Comparison of ENCODE assay signal across 22 cellular contexts in the genomic region with DNA sequence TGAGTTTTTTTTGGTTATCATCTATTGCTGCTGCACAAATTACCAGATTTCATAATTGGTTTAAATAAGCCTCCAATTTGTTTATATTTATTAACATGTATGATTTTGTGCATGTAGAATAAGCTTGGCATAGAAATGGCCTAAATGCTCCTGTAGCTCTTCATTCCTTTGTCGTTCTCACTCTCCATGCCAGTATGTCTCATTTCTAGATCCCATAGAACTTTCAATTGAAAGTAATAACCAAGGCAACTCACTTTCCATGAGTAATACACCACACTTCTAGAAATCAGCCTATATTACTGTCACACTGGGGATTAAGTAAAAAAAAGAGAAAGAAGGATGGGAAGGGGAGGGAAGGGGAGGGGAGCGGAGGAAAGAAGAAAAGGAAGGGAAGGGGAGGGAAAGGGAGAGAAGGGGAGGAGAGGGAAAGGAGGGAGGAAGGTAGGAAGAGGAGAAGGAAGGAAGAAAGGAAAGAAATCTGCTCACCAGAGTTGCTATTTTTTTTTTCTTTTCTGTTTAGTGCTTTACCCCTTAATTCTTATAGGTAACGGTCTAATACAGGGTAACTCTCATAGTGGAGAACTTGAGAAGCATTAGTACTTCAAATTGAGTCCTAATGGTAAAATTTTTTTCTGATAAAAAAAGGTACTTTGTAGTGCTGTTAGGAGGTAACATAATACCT. TPM values are rescaled to one million over a fixed set of nuclear protein-coding genes. Genes with fewer than 3 reads are reported as not detected.
DNase-seq lines count a peak whose midpoint lies in the region; ATAC-seq, FAIRE-seq and TF ChIP-seq lines count a peak whose summit lies in the region.
"Had no signal": no experiment of that assay in that cellular context is flagged by ENCODE, and none has a peak within 500 bp of the region (broad histone marks: within the 10 kb centered on the region; RNA-seq: fewer than 3 reads in every experiment).

No MANE protein-coding gene starts in this region.

- TF ChIP-seq EP300 in HepG2 (IDR thresholded peaks at IDR 0.05; ENCODE audit: low read depth in 2 of 2, low read length in 2 of 2) = no peak
- TF ChIP-seq EP300 in HepG2 (CRISPR knock-in tag; IDR thresholded peaks at IDR 0.05; ENCODE audit: borderline replicate concordance) = no peak

- no peak overlapping the region for H3K4me3 Mint-ChIP-seq in activated CD4-positive, alpha-beta T cell treated with anti-CD3 and anti-CD28 coated beads for 36 hours
- H3K4me3 Mint-ChIP-seq: CD14-positive monocyte; CD8-positive, alpha-beta T cell; HFFc6 had no signal

- no peaks in the 10 kb centered on the region for H3K9me3 Mint-ChIP-seq in activated CD4-positive, alpha-beta T cell treated with anti-CD3 and anti-CD28 coated beads for 36 hours (ENCODE audit: low read depth)
- H3K9me3 Mint-ChIP-seq: CD14-positive monocyte; CD8-positive, alpha-beta T cell; HFFc6 had no signal

- POLR2A ChIA-PET in activated CD4-positive, alpha-beta T cell treated with anti-CD3 and anti-CD28 coated beads for 36 hours (lab: Charles Lee) = interaction anchor here (0.6 to 1.0 kb wide), 2 partner anchors 304 to 583 kb away, joined by 3 to 4 read pairs; no protein-coding TSS in a partner anchor
- POLR2A ChIA-PET in HepG2 (lab: Yijun Ruan, JAX) = no interaction called here

- H3K9ac ChIP-seq in HepG2 (ENCODE audit: insufficient read depth, low read depth, low read length) = no peak overlapping the region

- BruUV-seq in HepG2 (replicated peaks; lab: Mats Ljungman, UMichigan) = no TSS peak

- no peak overlapping the region for H3K27ac Mint-ChIP-seq in activated CD4-positive, alpha-beta T cell treated with anti-CD3 and anti-CD28 coated beads for 36 hours
- H3K27ac Mint-ChIP-seq: CD14-positive monocyte; CD8-positive, alpha-beta T cell; HFFc6 had no signal

- H3K27me3 Mint-ChIP-seq in activated CD4-positive, alpha-beta T cell treated with anti-CD3 and anti-CD28 coated beads for 36 hours = no peaks in the 10 kb centered on the region

- no peak for DNase-seq in activated CD4-positive, alpha-beta T cell treated with anti-CD3 and anti-CD28 coated beads for 36 hours
- DNase-seq in activated CD4-positive, alpha-beta T cell treated with anti-CD3 and anti-CD28 coated beads for 4 hours = no peak
- no peak for DNase-seq in HepG2 (ENCODE audit: low spot score)
- DNase-seq in right lobe of liver = no peak
- DNase-seq in osteoblast (ENCODE audit: insufficient read length, low spot score, missing footprints) = peak; percentile 70
- DNase-seq in heart left ventricle = no peak
- DNase-seq: CD8-positive, alpha-beta T cell; COR-L47; DMS153; DMS79 treated with DMSO at 0.1 percent for 48 hours; EL; GDM1; HFFc6; IMR-90 had no signal

- H4K20me1 ChIP-seq in HepG2 (ENCODE audit: insufficient read depth, low read length) (no peaks in the 10 kb centered on the region), osteoblast (ENCODE audit: insufficient read depth, low read length) (no peaks in the 10 kb centered on the region)

- H2AFZ ChIP-seq in HepG2 (ENCODE audit: low read length) = no peak overlapping the region
- H2AFZ ChIP-seq in osteoblast (ENCODE audit: low read length) = no peak overlapping the region

- TF ChIP-seq RAD21 in HepG2 (CRISPR knock-in tag; IDR thresholded peaks at IDR 0.05) = no peak

- no peaks in the 10 kb centered on the region for H3K36me3 ChIP-seq in HepG2 (replicated peaks in 1 of 2; ENCODE audit: control insufficient read depth in 1 of 2, insufficient read depth in 2 of 2, low read length in 2 of 2)
- H3K36me3 ChIP-seq in right lobe of liver = peaks cover 0 to 11% (median 2%) of the 10 kb centered on the region in 4 donors
- no peaks in the 10 kb centered on the region for H3K36me3 ChIP-seq in osteoblast (ENCODE audit: insufficient read depth, low read length)
- peaks cover 0 to 3% (median 0%) of the 10 kb centered on the region in 9 donors for H3K36me3 ChIP-seq in heart left ventricle
- H3K36me3 ChIP-seq: HAP-1 had no signal

- H3K79me2 ChIP-seq in HepG2 (ENCODE audit: insufficient read depth, low read length) = no peaks in the 10 kb centered on the region
- no peaks in the 10 kb centered on the region for H3K79me2 ChIP-seq in osteoblast (ENCODE audit: insufficient read depth, low read length)

- peaks cover 31% of the 10 kb centered on the region for H3K4me1 ChIP-seq in HepG2 (ENCODE audit: insufficient read depth, low read length)
- peaks cover 0 to 30% (median 6%) of the 10 kb centered on the region in 4 donors for H3K4me1 ChIP-seq in right lobe of liver
- no peaks in the 10 kb centered on the region for H3K4me1 ChIP-seq in osteoblast (ENCODE audit: insufficient read depth, low read length)
- no peaks in the 10 kb centered on the region for H3K4me1 ChIP-seq in heart left ventricle
- H3K4me1 ChIP-seq: HAP-1 had no signal

- H3K9me3 ChIP-seq in HepG2 (ENCODE audit: low read length) (no peaks in the 10 kb centered on the region), right lobe of liver (no peaks in the 10 kb centered on the region), osteoblast (ENCODE audit: low read depth, low read length) (no peaks in the 10 kb centered on the region), heart left ventricle (no peaks in the 10 kb centered on the region)
- H3K9me3 ChIP-seq: HAP-1 had no signal

- no peak for TF ChIP-seq POLR2A in HepG2 (IDR thresholded peaks at IDR 0.05; ENCODE audit: insufficient read depth in 1 of 2, low read depth in 2 of 2, low read length in 2 of 2)
- TF ChIP-seq POLR2A in right lobe of liver (IDR thresholded peaks at IDR 0.05) = no peak
- TF ChIP-seq POLR2A in heart left ventricle (IDR thresholded peaks at IDR 0.05) = no peak

- H3K27ac ChIP-seq in HepG2 (ENCODE audit: extremely low read length, insufficient read depth, low read length) = no peak overlapping the region
- H3K27ac ChIP-seq in right lobe of liver = no peak overlapping the region
- no peak overlapping the region for H3K27ac ChIP-seq in osteoblast (ENCODE audit: low read depth, low read length)
- H3K27ac ChIP-seq in heart left ventricle = no peak overlapping the region
- H3K27ac ChIP-seq: 22Rv1 had no signal

- TF ChIP-seq CTCF in HepG2 (CRISPR knock-in tag; IDR thresholded peaks at IDR 0.05) (no peak), right lobe of liver (IDR thresholded peaks at IDR 0.05) (no peak), osteoblast (IDR thresholded peaks at IDR 0.05; ENCODE audit: extremely low read depth, low read depth, low read length) (no peak), heart left ventricle (IDR thresholded peaks at IDR 0.05) (no peak)

- WGBS in HepG2 (ENCODE audit: low lambda C conversion rate) = 90% methylated on average over 3 of the region's 3 CpGs
- WGBS in right lobe of liver (ENCODE audit: insufficient coverage, low coverage, low lambda C conversion rate, missing lambda C conversion rate) = 94% methylated on average over 3 of the region's 3 CpGs
- WGBS in heart left ventricle, 4 donors = 89 to 93% (median 89%) methylated on average over 3 of the region's 3 CpGs

- no peaks in the 10 kb centered on the region for H3K27me3 ChIP-seq in HepG2 (ENCODE audit: control insufficient read depth in 1 of 2, insufficient read depth in 2 of 2, low read length in 2 of 2)
- H3K27me3 ChIP-seq in right lobe of liver = no peaks in the 10 kb centered on the region
- H3K27me3 ChIP-seq in osteoblast (ENCODE audit: insufficient read depth, low read length) = no peaks in the 10 kb centered on the region
- no peaks in the 10 kb centered on the region for H3K27me3 ChIP-seq in heart left ventricle

- H3K4me1 Mint-ChIP-seq in activated CD4-positive, alpha-beta T cell treated with anti-CD3 and anti-CD28 coated beads for 36 hours = peaks cover 4% of the 10 kb centered on the region
- H3K4me1 Mint-ChIP-seq: CD14-positive monocyte had no signal

- no peak overlapping the region for H3K4me3 ChIP-seq in HepG2 (replicated peaks in 1 of 3; ENCODE audit: insufficient read depth in 1 of 3, low read depth in 2 of 3, low read length in 3 of 3)
- H3K4me3 ChIP-seq in right lobe of liver = no peak overlapping the region
- H3K4me3 ChIP-seq in osteoblast (ENCODE audit: insufficient read depth, low read length) = no peak overlapping the region
- H3K4me3 ChIP-seq in heart left ventricle = no peak overlapping the region
- H3K4me3 ChIP-seq: HAP-1 had no signal

- CTCF ChIA-PET in activated CD4-positive, alpha-beta T cell treated with anti-CD3 and anti-CD28 coated beads for 36 hours (lab: Charles Lee) = interaction anchor here (0.7 to 1.8 kb wide), 2 partner anchors 14 to 23 kb away, joined by 3 to 4 read pairs; no protein-coding TSS in a partner anchor
- CTCF ChIA-PET in HepG2 (lab: Yijun Ruan, JAX; ENCODE audit: low intra/inter-chr PET ratio, low total read pairs) = no interaction called here

- ATAC-seq in activated CD4-positive, alpha-beta T cell treated with anti-CD3 and anti-CD28 coated beads for 36 hours = peak; percentile 86
- no peak for ATAC-seq in HepG2
- ATAC-seq in right lobe of liver = no peak
- no peak for ATAC-seq in GM19452 (IDR thresholded peaks at IDR 0.05; ENCODE audit: unreplicated experiment)
- ATAC-seq in heart left ventricle = no peak
- ATAC-seq in GM19328 (IDR thresholded peaks at IDR 0.05; ENCODE audit: unreplicated experiment) = no peak
- ATAC-seq: CD8-positive, alpha-beta T cell had no signal

- in situ Hi-C loops in HepG2 (cut with HindIII; ENCODE audit: extremely low pct_ligation_motif_present, low pct_unique_long_range_greater_than_20kb) = no loop called here

- peaks cover 7% of the 10 kb centered on the region for H3K36me3 Mint-ChIP-seq in activated CD4-positive, alpha-beta T cell treated with anti-CD3 and anti-CD28 coated beads for 36 hours (ENCODE audit: low read depth)
- H3K36me3 Mint-ChIP-seq: CD8-positive, alpha-beta T cell had no signal

- H3K4me2 ChIP-seq in HepG2 (ENCODE audit: low read depth, low read length) = no peak overlapping the region
- no peak overlapping the region for H3K4me2 ChIP-seq in osteoblast (ENCODE audit: insufficient read depth, low read length)

- intact Hi-C loops in activated CD4-positive, alpha-beta T cell treated with anti-CD3 and anti-CD28 coated beads for 36 hours (cut with DNase I, micrococcal nuclease) = no loop called here
- intact Hi-C loops in HepG2 (cut with micrococcal nuclease; ENCODE audit: unreplicated experiment) (no loop called here), right lobe of liver (cut with DNase I) (no loop called here), heart left ventricle (cut with DNase I) (no loop called here)

- no peak for FAIRE-seq in HepG2 (lab: Jason Lieb, UNC)
- FAIRE-seq: D721Med, GM12892, H1 had no signal

RNA-seq across cellular contexts. Expression of a gene that starts 45.6 kb away (rescaled TPM):
- total RNA-seq in activated CD4-positive, alpha-beta T cell treated with anti-CD3 and anti-CD28 coated beads for 36 hours = 100 to 1,000 TPM; 114 to 119 TPM
- total RNA-seq in HepG2 (2016; rRNA removed; fragmentation: Illumina TruSeq; extraction: Trizol) (314 and 466 TPM in 2 replicates), right lobe of liver (10 to 100 TPM; 56.9 to 74.3 (median 64.0) TPM), osteoblast (189 and 225 TPM in 2 replicates), heart left ventricle (10 to 100 TPM; 41.0 to 78.8 (median 50.9) TPM)
- 106 and 114 TPM in 2 replicates for total RNA-seq in HepG2 (2016; cell fraction: cytosol; rRNA removed; fragmentation: Illumina TruSeq; extraction: Trizol; ENCODE audit: low read depth)
- 318 and 433 TPM in 2 replicates for total RNA-seq in HepG2 (2016; cell fraction: insoluble cytoplasmic fraction; rRNA removed; fragmentation: Illumina TruSeq; extraction: Trizol)
- 152 and 204 TPM in 2 replicates for total RNA-seq in HepG2 (2016; cell fraction: membrane; rRNA removed; fragmentation: Illumina TruSeq; extraction: Trizol)
- total RNA-seq in HepG2 (2016; cell fraction: nucleus; rRNA removed; fragmentation: Illumina TruSeq; extraction: Trizol) = 480 and 515 TPM in 2 replicates
- polyA plus RNA-seq in HepG2 (2011; rRNA removed) (23.9 and 29.3 TPM in 2 replicates), heart left ventricle (10 to 100 TPM; 16.2 to 46.9 TPM)
- 8.1 and 12.2 TPM in 2 replicates for polyA plus RNA-seq in HepG2 (2011; cell fraction: cytosol; rRNA removed)
- 21.1 and 35.5 TPM in 2 replicates for polyA plus RNA-seq in HepG2 (2011; cell fraction: nucleus; rRNA removed)
- polyA plus RNA-seq in HepG2 (2012) = 29.6 and 57.6 TPM in 2 replicates
- polyA plus RNA-seq in HepG2 (2016; cell fraction: cytosol; fragmentation: Illumina TruSeq; extraction: Trizol; ENCODE audit: low read depth) = 20.1 and 21.0 TPM in 2 replicates
- polyA plus RNA-seq in HepG2 (2016; cell fraction: insoluble cytoplasmic fraction; fragmentation: Illumina TruSeq; extraction: Trizol; ENCODE audit: low read depth) = 174 and 187 TPM in 2 replicates
- polyA plus RNA-seq in HepG2 (2016; cell fraction: membrane; fragmentation: Illumina TruSeq; extraction: Trizol; ENCODE audit: low read depth) = 57.3 and 58.5 TPM in 2 replicates
- 472 and 516 TPM in 2 replicates for polyA plus RNA-seq in HepG2 (2016; cell fraction: nucleus; fragmentation: Illumina TruSeq; extraction: Trizol; ENCODE audit: insufficient read depth, low read depth)
- 42.3 and 54.4 TPM in 2 replicates for polyA minus RNA-seq in HepG2 (2011; rRNA and poly(A)+ RNA removed; ENCODE audit: low replicate concordance)
- 71.4 and 82.9 TPM in 2 replicates for polyA minus RNA-seq in HepG2 (2011; cell fraction: cytosol; rRNA and poly(A)+ RNA removed)
- polyA minus RNA-seq in HepG2 (2011; cell fraction: nucleus; rRNA and poly(A)+ RNA removed) = 248 and 279 TPM in 2 replicates
